Comparison of ENCODE assay signal across 14 cellular contexts in genomic region chr10:130230036-130230435, GRCh38.
A peak's percentile ranks its signal among the peaks of the same experiment; 100 is the strongest.
DNase-seq lines count a peak whose midpoint lies in the region; ATAC-seq lines count a peak whose summit lies in the region.
"Had no signal": no experiment of that assay in that cellular context is flagged by ENCODE, and none has a peak within 500 bp of the region (broad histone marks: within the 10 kb centered on the region; RNA-seq: fewer than 3 reads in every experiment).

No MANE protein-coding gene starts in this region.

- ATAC-seq in left lobe of liver (no peak), HG03520 (IDR thresholded peaks at IDR 0.05; ENCODE audit: unreplicated experiment) (no peak)
- ATAC-seq: CD8-positive, alpha-beta T cell had no signal

- intact Hi-C loops in posterior vena cava (cut with DNase I), result no loop called here

- DNase-seq in activated CD8-positive, alpha-beta memory T cell treated with anti-CD3 and anti-CD28 coated beads for 24 hours, result peak; percentile 26
- DNase-seq in activated CD8-positive, alpha-beta memory T cell treated with anti-CD3 and anti-CD28 coated beads, Interleukin-2, amount 50 U/mL, for 4 hours, result no peak
- DNase-seq in left lobe of liver (ENCODE audit: low spot score), result peak; percentile 22
- DNase-seq in posterior vena cava (ENCODE audit: low spot score), result peak; percentile 29
- peak; percentile 15 for DNase-seq in ureter (ENCODE audit: low spot score)
- no peak for DNase-seq in stimulated activated CD4-positive, alpha-beta T cell treated with anti-CD3 and anti-CD28 coated beads, Interleukin-12 subunit alpha, Interleukin-12 subunit beta, amount 100 ng/mL, for 4 hours
- DNase-seq in NCI-H774 (lab: John Stamatoyannopoulos, UW), result no peak
- DNase-seq: COR-L47, DND-41, GDM1, HCEC 1CT, HFFc6 had no signal

Comparison
In these comparisons a context has a peak if more than half of its experiments do, and no peak if none do; other contexts are left out.
1. DNase-seq: peak in activated CD8-positive, alpha-beta memory T cell treated with anti-CD3 and anti-CD28 coated beads for 24 hours (single experiment), left lobe of liver (single experiment), posterior vena cava (single experiment) and ureter (single experiment); none in activated CD8-positive, alpha-beta memory T cell treated with anti-CD3 and anti-CD28 coated beads, Interleukin-2, amount 50 U/mL, for 4 hours (single experiment), stimulated activated CD4-positive, alpha-beta T cell treated with anti-CD3 and anti-CD28 coated beads, Interleukin-12 subunit alpha, Interleukin-12 subunit beta, amount 100 ng/mL, for 4 hours (single experiment) and NCI-H774 (single experiment).